ENCODE assay signal across 8 cellular contexts in genomic region chr16:55543470-55543869, GRCh38. TPM values are rescaled to one million over a fixed set of nuclear protein-coding genes. Genes with fewer than 3 reads are reported as not detected.
A peak's percentile ranks its signal among the peaks of the same experiment; 100 is the strongest.
DNase-seq lines count a peak whose midpoint lies in the region; ATAC-seq and TF ChIP-seq lines count a peak whose summit lies in the region.

No MANE protein-coding gene starts in this region.

- H3K4ac ChIP-seq in mesendoderm (ENCODE audit: low read depth, low read length): no peak overlapping the region

- H4K8ac ChIP-seq in mesendoderm (ENCODE audit: low read depth, low read length): no peak overlapping the region

- H3K27ac ChIP-seq in mesendoderm (ENCODE audit: low read depth, low read length): no peak overlapping the region

- ATAC-seq in GM18520 (IDR thresholded peaks at IDR 0.05; ENCODE audit: unreplicated experiment): no peak

- no peak overlapping the region for H2BK5ac ChIP-seq in mesendoderm (ENCODE audit: low read length)

- H4K5ac ChIP-seq in mesendoderm (ENCODE audit: low read length): no peak overlapping the region

- no peak overlapping the region for H3K4me2 ChIP-seq in mesendoderm (ENCODE audit: low read length)

- no peak overlapping the region for H3K18ac ChIP-seq in mesendoderm (ENCODE audit: low read length)

- H3K4me3 ChIP-seq in BE2C (ENCODE audit: low read depth, low read length) (no peak overlapping the region), NB4 (ENCODE audit: low read depth, low read length) (no peak overlapping the region), choroid plexus epithelial cell (ENCODE audit: low read depth, low read length) (no peak overlapping the region), mesendoderm (ENCODE audit: low read length) (no peak overlapping the region)

- H3K9ac ChIP-seq in mesendoderm (ENCODE audit: low read length): no peak overlapping the region

- in situ Hi-C loops in GM13977 (cut with MboI; ENCODE audit: low pct_unique_long_range_greater_than_20kb, low sequenced_read_pairs, unreplicated experiment): no loop called here

- TF ChIP-seq CTCF in BE2C (IDR thresholded peaks at IDR 0.05; ENCODE audit: low read depth, low read length) (peak; percentile 34), NB4 (IDR thresholded peaks at IDR 0.05; ENCODE audit: low read depth, low read length) (no peak), choroid plexus epithelial cell (conservative IDR thresholded peaks at IDR 0.05; ENCODE audit: low read depth, low read length) (peak; percentile 41), GM13977 (IDR thresholded peaks at IDR 0.05; ENCODE audit: extremely low read depth, insufficient read depth, missing control alignments) (no peak)

- H2BK120ac ChIP-seq in mesendoderm (ENCODE audit: low read depth, low read length): no peak overlapping the region

- H3K23ac ChIP-seq in mesendoderm (ENCODE audit: low read length): no peak overlapping the region

- WGBS in mesendoderm (ENCODE audit: extremely low coverage, insufficient coverage, low lambda C conversion rate): no CpG with 5 or more reads among the region's 2 CpGs

- H2BK15ac ChIP-seq in mesendoderm (replicated peaks; ENCODE audit: low read depth): no peak overlapping the region

- no peak overlapping the region for H3K56ac ChIP-seq in mesendoderm (ENCODE audit: low read length)

- no peak for TF ChIP-seq POLR2A in NB4 (IDR thresholded peaks at IDR 0.05; ENCODE audit: extremely low read depth, insufficient read length)

- H3K79me2 ChIP-seq in mesendoderm (ENCODE audit: control insufficient read depth, insufficient read depth, low read length): no peaks in the 10 kb centered on the region

- H2AK5ac ChIP-seq in mesendoderm (ENCODE audit: low read length): no peak overlapping the region

- peaks cover 20% of the 10 kb centered on the region for H3K36me3 ChIP-seq in BE2C
- no peaks in the 10 kb centered on the region for H3K36me3 ChIP-seq in mesendoderm (ENCODE audit: control insufficient read depth, insufficient read depth, low read length)

- H3K27me3 ChIP-seq in BE2C (no peaks in the 10 kb centered on the region), mesendoderm (ENCODE audit: insufficient read depth, low read length, poor library complexity) (no peaks in the 10 kb centered on the region)

- H3K4me1 ChIP-seq in BE2C: peaks cover 19% of the 10 kb centered on the region
- no peaks in the 10 kb centered on the region for H3K4me1 ChIP-seq in mesendoderm (ENCODE audit: control insufficient read depth, low read depth, low read length)

- H3K79me1 ChIP-seq in mesendoderm (ENCODE audit: low read length): no peaks in the 10 kb centered on the region

- DNase-seq in BE2C (peak; percentile 12), NB4 (ENCODE audit: low read depth) (peak; percentile 21), choroid plexus epithelial cell (ENCODE audit: low read depth) (peak; percentile 65), mesendoderm (peak; percentile 35), GM13977 (ENCODE audit: low spot score) (no peak), NCI-H524 treated with DMSO at 0.1 percent for 48 hours (lab: John Stamatoyannopoulos, UW) (no peak)
- no peak for DNase-seq in activated effector memory CD4-positive, alpha-beta T cell treated with anti-CD3 and anti-CD28 coated beads, Interleukin-2, amount 50 U/mL, for 16 hours

- no peaks in the 10 kb centered on the region for H3K9me3 ChIP-seq in BE2C

RNA-seq across cellular contexts. Expression of gene CAPNS2, which starts 23.0 kb away (rescaled TPM):
- 0.59 TPM for polyA plus RNA-seq in BE2C (2012; ENCODE audit: insufficient read depth, insufficient read length, low read depth)
- polyA plus RNA-seq in mesendoderm (2013, experiment 1 of 2): 0.04 TPM
- polyA plus RNA-seq in mesendoderm (2013, experiment 2 of 2): 0.11 TPM

RNA-seq across cellular contexts. Expression of gene LPCAT2, which starts 34.6 kb away (rescaled TPM):
- 10.9 TPM for polyA plus RNA-seq in BE2C (2012; ENCODE audit: insufficient read depth, insufficient read length, low read depth)
- 4.7 TPM for polyA plus RNA-seq in mesendoderm (2013, experiment 1 of 2)
- polyA plus RNA-seq in mesendoderm (2013, experiment 2 of 2): 4.3 TPM

Comparison
In these comparisons a context has a peak if more than half of its experiments do, and no peak if none do; other contexts are left out.
1. DNase-seq: peak in BE2C (single experiment), NB4 (single experiment), choroid plexus epithelial cell (single experiment) and mesendoderm (single experiment); none in GM13977 (single experiment), NCI-H524 treated with DMSO at 0.1 percent for 48 hours (single experiment) and activated effector memory CD4-positive, alpha-beta T cell treated with anti-CD3 and anti-CD28 coated beads, Interleukin-2, amount 50 U/mL, for 16 hours (single experiment).
2. CTCF ChIP-seq: peak in BE2C (single experiment) and choroid plexus epithelial cell (single experiment); none in NB4 (single experiment) and GM13977 (single experiment).